Comparison of ENCODE assay signal across 8 cellular contexts in genomic region chr2:159091981-159092380, GRCh38.
DNase-seq lines count a peak whose midpoint lies in the region; ATAC-seq, FAIRE-seq and TF ChIP-seq lines count a peak whose summit lies in the region.

No MANE protein-coding gene starts in this region.

- POLR2A ChIA-PET in A673 (lab: Charles Lee; ENCODE audit: low non-redundant PET) = no interaction called here
- POLR2A ChIA-PET in Panc1 (lab: Charles Lee) = no interaction called here

- H3K27ac ChIP-seq in A673 (ENCODE audit: low read depth, low read length, poor library complexity, severe bottlenecking) (peak overlapping the region; percentile 44), Panc1 (ENCODE audit: low read length) (peak overlapping the region; percentile 86), keratinocyte (ENCODE audit: control insufficient read depth, insufficient read depth, low read length) (peak overlapping the region; percentile 72)

- in situ Hi-C loops in Panc1 (cut with HindIII; ENCODE audit: low pct_unique_long_range_greater_than_20kb, low sequenced_read_pairs) = no loop called here

- H3K9me3 ChIP-seq in A673 (ENCODE audit: low read depth, low read length, poor library complexity, severe bottlenecking) (peaks cover 9% of the 10 kb centered on the region), Panc1 (ENCODE audit: control insufficient read depth, insufficient read depth, low read depth, low read length) (peaks cover 3% of the 10 kb centered on the region; the same call in 1 of the 2 replicates), keratinocyte (ENCODE audit: control insufficient read depth, low read depth, low read length) (peaks cover 8% of the 10 kb centered on the region)

- CTCF ChIA-PET in A673 (lab: Charles Lee) = no interaction called here
- CTCF ChIA-PET in Panc1 (lab: Charles Lee) = interaction anchor here (0.6 kb wide), 1 partner anchor 75 kb away, joined by 4 read pairs; no protein-coding TSS in a partner anchor

- FAIRE-seq in keratinocyte (lab: Jason Lieb, UNC) = peak; percentile 26

- no peaks in the 10 kb centered on the region for H4K20me1 ChIP-seq in keratinocyte (ENCODE audit: control insufficient read depth, extremely low read depth, insufficient read depth, low read length)

- no TSS peak for BruUV-seq in A673 (replicated peaks; lab: Mats Ljungman, UMichigan)
- BruUV-seq in Panc1 (replicated peaks; lab: Mats Ljungman, UMichigan) = no TSS peak

- H3K36me3 ChIP-seq in A673 (ENCODE audit: insufficient read depth, low read length, poor library complexity, severe bottlenecking) = no peaks in the 10 kb centered on the region
- no peaks in the 10 kb centered on the region for H3K36me3 ChIP-seq in Panc1 (ENCODE audit: control insufficient read depth, insufficient read depth, low read length)
- peaks cover 0 to 3% of the 10 kb centered on the region in 2 experiments for H3K36me3 ChIP-seq in keratinocyte (ENCODE audit: control insufficient read depth in 2 of 2, extremely low read depth in 1 of 2, insufficient read depth in 2 of 2, low read length in 2 of 2)
- no peaks in the 10 kb centered on the region for H3K36me3 ChIP-seq in H7 (replicated peaks; ENCODE audit: control insufficient read depth, insufficient read depth, low read length)

- peak overlapping the region; percentile 72 for H3K4me2 ChIP-seq in keratinocyte (ENCODE audit: control insufficient read depth, extremely low read depth, insufficient read depth, low read depth, low read length)

- ATAC-seq in GM19351 (IDR thresholded peaks at IDR 0.05; ENCODE audit: unreplicated experiment) (peak; percentile 49), Panc1 (no peak), GM21737 (IDR thresholded peaks at IDR 0.05; ENCODE audit: unreplicated experiment) (no peak)

- dilution Hi-C loops in keratinocyte (cut with MboI; ENCODE audit: extremely low pct_ligation_motif_present, low sequenced_read_pairs) = no loop called here

- H3K9ac ChIP-seq in keratinocyte (ENCODE audit: control insufficient read depth, extremely low read depth, insufficient read depth, low read length) = peak overlapping the region; percentile 11

- H3K9me1 ChIP-seq in keratinocyte (ENCODE audit: control insufficient read depth, extremely low read depth, insufficient read depth, low read length) = peaks cover 4% of the 10 kb centered on the region

- TF ChIP-seq CTCF in A673 (conservative IDR thresholded peaks at IDR 0.05; ENCODE audit: low read depth, low read length) = no peak
- TF ChIP-seq CTCF in Panc1 (IDR thresholded peaks at IDR 0.05) = no peak
- TF ChIP-seq CTCF in keratinocyte (optimal IDR thresholded peaks at IDR 0.05 in 1 of 3, IDR thresholded peaks at IDR 0.05 in 1 of 3, conservative IDR thresholded peaks at IDR 0.05 in 1 of 3; ENCODE audit: extremely low read depth in 1 of 3, insufficient read depth in 2 of 3, low read length in 3 of 3) = no peak

- no peaks in the 10 kb centered on the region for H3K27me3 ChIP-seq in A673 (replicated peaks; ENCODE audit: insufficient read depth, low read depth, low read length, poor library complexity)
- H3K27me3 ChIP-seq in Panc1 (ENCODE audit: control insufficient read depth, insufficient read depth, low read length) = no peaks in the 10 kb centered on the region
- H3K27me3 ChIP-seq in keratinocyte (ENCODE audit: control insufficient read depth, extremely low read depth, insufficient read depth, low read length) = no peaks in the 10 kb centered on the region
- no peaks in the 10 kb centered on the region for H3K27me3 ChIP-seq in H7 (ENCODE audit: control insufficient read depth, insufficient read depth, low read length)

- DNase-seq in A673 (ENCODE audit: low spot score) = peak; percentile 47
- no peak for DNase-seq in Panc1 (ENCODE audit: low read depth, low spot score)
- no peak for DNase-seq in keratinocyte (ENCODE audit: low read depth, low spot score)
- DNase-seq in foreskin melanocyte = no peak
- no peak for DNase-seq in H7
- no peak for DNase-seq in GOT3 (lab: John Stamatoyannopoulos, UW)

- H2AFZ ChIP-seq in keratinocyte (ENCODE audit: control insufficient read depth, low read length) = no peak overlapping the region

- H3K79me2 ChIP-seq in keratinocyte (ENCODE audit: control insufficient read depth, insufficient read depth, low read length) = peaks cover 50% of the 10 kb centered on the region

- H3K4me3 ChIP-seq in A673 (ENCODE audit: low read depth, low read length, poor library complexity, severe bottlenecking) (peak overlapping the region; percentile 11), Panc1 (ENCODE audit: low read depth in 2 of 2, low read length in 2 of 2) (no peak overlapping the region), keratinocyte (ENCODE audit: control insufficient read depth in 2 of 3, extremely low read depth in 1 of 3, insufficient read depth in 2 of 3, low read depth in 1 of 3, low read length in 3 of 3) (peak overlapping the region in 2 of 3 experiments; percentile 4 to 36), H7 (ENCODE audit: insufficient read depth, low read depth, low read length) (no peak overlapping the region)

- intact Hi-C loops in A673 (cut with micrococcal nuclease; ENCODE audit: unreplicated experiment) (no loop called here), Panc1 (cut with micrococcal nuclease; ENCODE audit: unreplicated experiment) (no loop called here)

- H3K4me1 ChIP-seq in A673 (ENCODE audit: insufficient read depth, low read length, poor library complexity, severe bottlenecking) = peaks cover 43% of the 10 kb centered on the region
- H3K4me1 ChIP-seq in Panc1 (ENCODE audit: control insufficient read depth, insufficient read depth, low read length) = peaks cover 48% of the 10 kb centered on the region
- H3K4me1 ChIP-seq in keratinocyte (ENCODE audit: control insufficient read depth, extremely low read depth, insufficient read depth, low read length) = peaks cover 59% of the 10 kb centered on the region

Comparison
In these comparisons a context has a peak if more than half of its experiments do, and no peak if none do; other contexts are left out.
1. H3K4me3 ChIP-seq: peak in A673 (single experiment) and keratinocyte (2 of 3); none in Panc1 (0 of 2) and H7 (single experiment).
2. Peak in every context shown above with its lines, with median percentiles within 50 percentile points of each other: H3K27ac ChIP-seq.